ENCODE assay signal across 14 cellular contexts in genomic region chr16:83903739-83904138, GRCh38. TPM values are rescaled to one million over a fixed set of nuclear protein-coding genes. Genes with fewer than 3 reads are reported as not detected.
DNase-seq lines count a peak whose midpoint lies in the region; TF ChIP-seq lines count a peak whose summit lies in the region.
"Had no signal": no experiment of that assay in that cellular context is flagged by ENCODE, and none has a peak within 500 bp of the region (broad histone marks: within the 10 kb centered on the region; RNA-seq: fewer than 3 reads in every experiment).

No MANE protein-coding gene starts in this region.

- peaks cover 35% of the 10 kb centered on the region for H3K4me1 Mint-ChIP-seq in type B pancreatic cell (ENCODE audit: unreplicated experiment)
- H3K4me1 Mint-ChIP-seq in T-helper 2 cell treated with Interferon-gamma antibody and Interleukin-4, amounts not matched to agents 5 μg/mL and 100 μg/mL, for 36 hours (ENCODE audit: low read depth): peaks cover 13% of the 10 kb centered on the region

- TF ChIP-seq CTCF in fibroblast of lung (conservative IDR thresholded peaks at IDR 0.05 in 1 of 2, IDR thresholded peaks at IDR 0.05 in 1 of 2; ENCODE audit: low read depth in 1 of 2, low read length in 2 of 2) (no peak), type B pancreatic cell (conservative IDR thresholded peaks at IDR 0.05) (no peak)

- no peak overlapping the region for H4K8ac ChIP-seq in mesenchymal stem cell (ENCODE audit: low read length)

- DNase-seq in NCI-H526 (lab: John Stamatoyannopoulos, UW): peak; percentile 38 to 53
- no peak for DNase-seq in NCI-H526 treated with DMSO at 0.1 percent for 48 hours (lab: John Stamatoyannopoulos, UW)
- peak; percentile 23 to 81 for DNase-seq in fibroblast of lung (ENCODE audit: low read depth in 2 of 2)
- DNase-seq in mesenchymal stem cell: peak; percentile 60
- DNase-seq in type B pancreatic cell (ENCODE audit: extremely low spot score, unreplicated experiment): no peak
- no peak for DNase-seq in activated naive CD4-positive, alpha-beta T cell treated with Interleukin-2 at 50 U/mL for 16 hours
- no peak for DNase-seq in NCI-H128 (lab: John Stamatoyannopoulos, UW; ENCODE audit: unreplicated experiment)
- DNase-seq in T-helper 2 cell treated with Interferon-gamma antibody and Interleukin-4, amounts not matched to agents 5 μg/mL and 100 μg/mL, for 36 hours (ENCODE audit: low spot score): no peak
- DNase-seq: activated T-cell treated with anti-CD3 and anti-CD28 coated beads, Interleukin-2, amount 50 U/mL, for 24 hours; DMS53; NCI-H1048 had no signal

- H3K4me3 ChIP-seq in fibroblast of lung (replicated peaks in 1 of 4; ENCODE audit: control extremely low read depth in 1 of 4, insufficient read depth in 1 of 4, low read depth in 3 of 4, low read length in 4 of 4): no peak overlapping the region
- peak overlapping the region in 1 of 2 experiments; percentile 10 for H3K4me3 ChIP-seq in mesenchymal stem cell (ENCODE audit: insufficient read depth in 1 of 2, low read depth in 1 of 2, low read length in 2 of 2)
- H3K4me3 ChIP-seq: GM12878, skin epidermis, tibial nerve had no signal

- peaks cover 23% of the 10 kb centered on the region for H3K36me3 Mint-ChIP-seq in type B pancreatic cell
- H3K36me3 Mint-ChIP-seq in T-helper 2 cell treated with Interferon-gamma antibody and Interleukin-4, amounts not matched to agents 5 μg/mL and 100 μg/mL, for 36 hours (ENCODE audit: low read depth): peaks cover 10% of the 10 kb centered on the region

- H3K4me2 ChIP-seq in fibroblast of lung (ENCODE audit: extremely low read depth, insufficient read depth, low read length) (no peak overlapping the region), mesenchymal stem cell (ENCODE audit: low read length, poor library complexity, severe bottlenecking) (no peak overlapping the region)

- no peak overlapping the region for H3K4ac ChIP-seq in mesenchymal stem cell (ENCODE audit: low read depth in 1 of 2, low read length in 2 of 2)

- peak overlapping the region; percentile 51 for H3K27ac Mint-ChIP-seq in type B pancreatic cell
- no peak overlapping the region for H3K27ac Mint-ChIP-seq in T-helper 2 cell treated with Interferon-gamma antibody and Interleukin-4, amounts not matched to agents 5 μg/mL and 100 μg/mL, for 36 hours
- H3K27ac Mint-ChIP-seq: activated T-cell treated with anti-CD3 and anti-CD28 coated beads, Interleukin-2, amount 50 U/mL, for 24 hours had no signal

- no peak overlapping the region for H3K27ac ChIP-seq in fibroblast of lung (ENCODE audit: insufficient read depth, low read length)
- no peak overlapping the region for H3K27ac ChIP-seq in mesenchymal stem cell (ENCODE audit: low read length, poor library complexity, severe bottlenecking)
- H3K27ac ChIP-seq: skin epidermis, tibial nerve had no signal

- H3K9ac ChIP-seq in fibroblast of lung (ENCODE audit: insufficient read depth, low read length): no peak overlapping the region
- peak overlapping the region; percentile 82 for H3K9ac ChIP-seq in mesenchymal stem cell (ENCODE audit: low read length)

- peaks cover 5% of the 10 kb centered on the region for H3K4me1 ChIP-seq in fibroblast of lung (ENCODE audit: control insufficient read depth, extremely low read depth, insufficient read depth, low read length)
- H3K4me1 ChIP-seq in mesenchymal stem cell (ENCODE audit: control insufficient read depth, insufficient read depth, low read depth, low read length): peaks cover 12% of the 10 kb centered on the region

- H2BK12ac ChIP-seq in mesenchymal stem cell (ENCODE audit: low read length in 2 of 2): no peak overlapping the region

- no peaks in the 10 kb centered on the region for H4K20me1 ChIP-seq in fibroblast of lung (ENCODE audit: control insufficient read depth, extremely low read depth, insufficient read depth, low read length)

- H3K9me3 ChIP-seq in fibroblast of lung (ENCODE audit: control insufficient read depth, insufficient read depth, low read depth, low read length): no peaks in the 10 kb centered on the region
- H3K9me3 ChIP-seq in mesenchymal stem cell (ENCODE audit: control insufficient read depth, low read length): no peaks in the 10 kb centered on the region
- H3K9me3 ChIP-seq: tibial nerve had no signal

- H3K27me3 ChIP-seq in fibroblast of lung (ENCODE audit: control insufficient read depth, insufficient read depth, low read length) (no peaks in the 10 kb centered on the region), mesenchymal stem cell (ENCODE audit: control insufficient read depth in 1 of 2, insufficient read depth in 1 of 2, low read length in 2 of 2) (no peaks in the 10 kb centered on the region)
- H3K27me3 ChIP-seq: tibial nerve had no signal

- no peak overlapping the region for H2BK120ac ChIP-seq in mesenchymal stem cell (ENCODE audit: low read depth, low read length)

- peak overlapping the region; percentile 39 for H3K4me3 Mint-ChIP-seq in type B pancreatic cell
- H3K4me3 Mint-ChIP-seq in T-helper 2 cell treated with Interferon-gamma antibody and Interleukin-4, amounts not matched to agents 5 μg/mL and 100 μg/mL, for 36 hours: no peak overlapping the region
- H3K4me3 Mint-ChIP-seq: activated T-cell treated with anti-CD3 and anti-CD28 coated beads, Interleukin-2, amount 50 U/mL, for 24 hours had no signal

- H3K14ac ChIP-seq in mesenchymal stem cell (ENCODE audit: low read length in 2 of 2): no peak overlapping the region

- 88% methylated on average over 9 of the region's 10 CpGs for WGBS in mesenchymal stem cell

- no peak overlapping the region for H2BK5ac ChIP-seq in mesenchymal stem cell (ENCODE audit: low read depth, low read length, poor library complexity, severe bottlenecking)

- H3K9me3 Mint-ChIP-seq in type B pancreatic cell: no peaks in the 10 kb centered on the region
- H3K9me3 Mint-ChIP-seq in T-helper 2 cell treated with Interferon-gamma antibody and Interleukin-4, amounts not matched to agents 5 μg/mL and 100 μg/mL, for 36 hours: no peaks in the 10 kb centered on the region
- H3K9me3 Mint-ChIP-seq: activated T-cell treated with anti-CD3 and anti-CD28 coated beads, Interleukin-2, amount 50 U/mL, for 24 hours had no signal

- H2AFZ ChIP-seq in fibroblast of lung (ENCODE audit: low read length): no peak overlapping the region
- H2AFZ ChIP-seq in mesenchymal stem cell (ENCODE audit: low read depth, low read length): no peak overlapping the region

- H3K36me3 ChIP-seq in fibroblast of lung (ENCODE audit: control insufficient read depth, insufficient read depth, low read length) (no peaks in the 10 kb centered on the region), mesenchymal stem cell (ENCODE audit: control insufficient read depth in 1 of 2, insufficient read depth in 2 of 2, low read depth in 1 of 2, low read length in 2 of 2) (peaks cover 12 to 13% of the 10 kb centered on the region in 2 experiments)

- peaks cover 43% of the 10 kb centered on the region for H3K79me1 ChIP-seq in mesenchymal stem cell (replicated peaks; ENCODE audit: low read length, poor library complexity, severe bottlenecking)

- peak overlapping the region in 1 of 2 experiments; percentile 50 for H3K23ac ChIP-seq in mesenchymal stem cell (ENCODE audit: low read length in 2 of 2)

- H4K91ac ChIP-seq in mesenchymal stem cell (ENCODE audit: low read length): no peak overlapping the region

- peaks cover 2% of the 10 kb centered on the region for H3K79me2 ChIP-seq in fibroblast of lung (ENCODE audit: control insufficient read depth, insufficient read depth, low read length)

- no peak overlapping the region for H2AK5ac ChIP-seq in mesenchymal stem cell (ENCODE audit: low read length, severe bottlenecking)

- no peak overlapping the region for H2BK15ac ChIP-seq in mesenchymal stem cell (ENCODE audit: low read depth, poor library complexity, severe bottlenecking)

- H3K27me3 Mint-ChIP-seq in type B pancreatic cell: no peaks in the 10 kb centered on the region
- H3K27me3 Mint-ChIP-seq in T-helper 2 cell treated with Interferon-gamma antibody and Interleukin-4, amounts not matched to agents 5 μg/mL and 100 μg/mL, for 36 hours (ENCODE audit: low read depth): no peaks in the 10 kb centered on the region
- H3K27me3 Mint-ChIP-seq: activated T-cell treated with anti-CD3 and anti-CD28 coated beads, Interleukin-2, amount 50 U/mL, for 24 hours had no signal

- no peak overlapping the region for H3K18ac ChIP-seq in mesenchymal stem cell (ENCODE audit: low read depth in 1 of 2, low read length in 2 of 2)

RNA-seq across cellular contexts. Expression of gene MLYCD, which starts 4.8 kb away (rescaled TPM):
- total RNA-seq in fibroblast of lung (3.3 and 3.8 TPM in 2 replicates), type B pancreatic cell (ENCODE audit: low replicate concordance) (6.4 and 7.1 TPM in 2 replicates)
- 1.0 TPM in 2 replicates for polyA plus RNA-seq in fibroblast of lung
- 1.4 and 1.7 TPM in 2 replicates for polyA plus RNA-seq in fibroblast of lung (2012)
- 2.2 and 3.7 TPM in 2 replicates for polyA minus RNA-seq in fibroblast of lung (ENCODE audit: low replicate concordance)
- polyA plus RNA-seq in mesenchymal stem cell (2013, experiment 1 of 2): 1.3 TPM
- polyA plus RNA-seq in mesenchymal stem cell (2013, experiment 2 of 2): 1.2 TPM

RNA-seq across cellular contexts. Expression of gene OSGIN1, which starts 49.3 kb away (rescaled TPM):
- total RNA-seq in fibroblast of lung: 3.6 and 6.6 TPM in 2 replicates
- 2.1 and 5.5 TPM in 2 replicates for polyA plus RNA-seq in fibroblast of lung
- 6.1 and 9.8 TPM in 2 replicates for polyA plus RNA-seq in fibroblast of lung (2012)
- 7.8 and 8.5 TPM in 2 replicates for polyA minus RNA-seq in fibroblast of lung (ENCODE audit: low replicate concordance)
- 5.4 TPM for polyA plus RNA-seq in mesenchymal stem cell (2013, experiment 1 of 2)
- polyA plus RNA-seq in mesenchymal stem cell (2013, experiment 2 of 2): 5.9 TPM
- total RNA-seq in type B pancreatic cell (ENCODE audit: low replicate concordance): 4.0 and 15.5 TPM in 2 replicates

Comparison
In these comparisons a context has a peak if more than half of its experiments do, and no peak if none do; other contexts are left out.
1. DNase-seq: peak in NCI-H526 (2 of 2), fibroblast of lung (2 of 2) and mesenchymal stem cell (single experiment); none in NCI-H526 treated with DMSO at 0.1 percent for 48 hours (single experiment), type B pancreatic cell (single experiment), activated naive CD4-positive, alpha-beta T cell treated with Interleukin-2 at 50 U/mL for 16 hours (single experiment), NCI-H128 (single experiment) and T-helper 2 cell treated with Interferon-gamma antibody and Interleukin-4, amounts not matched to agents 5 μg/mL and 100 μg/mL, for 36 hours (single experiment).